ENCODE assay signal across 37 cellular contexts in the genomic region with DNA sequence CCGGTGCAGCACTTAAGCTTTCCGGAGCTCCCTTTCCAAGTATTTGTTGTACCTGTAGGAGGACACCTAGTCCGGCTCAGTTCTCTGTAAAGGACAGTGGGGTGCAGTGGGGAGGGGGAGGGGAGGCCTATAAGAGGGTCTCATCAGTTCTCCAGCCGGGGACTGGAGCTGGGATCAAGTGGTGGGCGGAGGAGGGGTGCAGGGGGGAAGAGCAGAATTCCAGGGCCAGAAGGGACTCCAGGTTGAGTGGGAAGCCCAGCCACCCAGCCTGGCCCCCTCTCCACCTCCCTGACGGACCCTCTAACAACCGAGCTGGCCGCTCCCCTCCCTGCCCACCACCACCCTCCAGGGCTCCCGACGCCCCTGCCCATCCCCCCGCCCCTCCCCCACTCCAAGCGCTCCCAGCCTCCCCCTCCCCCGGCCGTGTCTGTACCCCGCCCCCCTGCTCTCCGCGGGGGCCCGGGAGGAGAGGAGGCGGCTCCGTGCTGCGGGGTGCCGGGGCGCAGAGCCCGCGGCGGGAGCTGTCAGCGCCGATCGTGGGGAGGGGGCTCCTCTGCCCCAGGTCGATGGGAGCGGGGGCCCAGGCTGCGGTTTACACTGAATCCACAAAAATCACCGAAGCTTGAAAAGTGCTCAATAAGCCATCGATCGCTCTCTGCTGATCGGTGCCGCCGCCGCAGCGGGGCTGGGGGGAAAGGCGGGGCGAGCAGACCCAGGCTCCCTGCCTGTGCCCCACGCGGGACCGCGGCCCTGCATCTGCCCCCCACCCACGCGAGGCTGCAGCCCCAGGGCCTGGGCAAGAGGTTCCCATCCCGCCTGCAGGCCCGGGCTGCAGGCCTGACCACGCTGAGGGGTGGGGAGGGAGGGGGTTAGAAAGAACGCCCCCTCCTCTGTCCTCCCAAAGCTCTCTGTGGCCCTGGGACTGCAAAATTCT. TPM values are rescaled to one million over a fixed set of nuclear protein-coding genes. Genes with fewer than 3 reads are reported as not detected.
DNase-seq lines count a peak whose midpoint lies in the region; ATAC-seq and TF ChIP-seq lines count a peak whose summit lies in the region.
"Had no signal": no experiment of that assay in that cellular context is flagged by ENCODE, and none has a peak within 500 bp of the region (broad histone marks: within the 10 kb centered on the region; RNA-seq: fewer than 3 reads in every experiment).

No MANE protein-coding gene starts in this region.

- DNase-seq in cardiac muscle cell (ENCODE audit: low read depth in 1 of 2, low spot score in 1 of 2) (no peak), left cardiac atrium (no peak), CD1c-positive myeloid dendritic cell (ENCODE audit: extremely low spot score) (no peak), MM.1S (no peak)
- no peak for DNase-seq in stimulated activated CD4-positive, alpha-beta T cell treated with anti-CD3 and anti-CD28 coated beads, Interleukin-2, amount 100 ng/mL, for 48 hours
- DNase-seq: activated B cell treated with CpG ODN at 0.5 μM for 24 hours; activated CD4-positive, alpha-beta T cell treated with anti-CD3 and anti-CD28 coated beads, Interleukin-2, amount 50 U/mL, for 1 hour; activated gamma-delta T cell treated with Interleukin-2 at 50 U/mL for 16 hours; activated naive CD8-positive, alpha-beta T cell treated with anti-CD3 and anti-CD28 coated beads, Interleukin-2, amount 50 U/mL, for 24 hours; activated T-cell treated with anti-CD3 and anti-CD28 coated beads, Interleukin-2, amount 50 U/mL, for 48 hours; AML-193; CD4-positive, alpha-beta T cell; effector memory CD8-positive, alpha-beta T cell; glutamatergic neuron; immature natural killer cell; IMR-90; left colon; NCI-H1048; NCI-H1694; NCI-H446 treated with DMSO at 0.1 percent for 48 hours; NCI-H774; nephron progenitor cell; right cardiac atrium; SJCRH30; stimulated activated CD4-positive, alpha-beta T cell treated with anti-CD3 and anti-CD28 coated beads, Interleukin-1b, Interleukin-23, amount 100 ng/mL, for 48 hours; stimulated activated naive CD8-positive, alpha-beta T cell treated with anti-CD3 and anti-CD28 coated beads, Interleukin-15, amount 100 ng/mL, for 72 hours; T-cell; uterus had no signal

- no peaks in the 10 kb centered on the region for H4K20me1 ChIP-seq in MM.1S (ENCODE audit: insufficient read depth, low read length)

- H3K9me3 ChIP-seq in cardiac muscle cell (ENCODE audit: low read depth) (no peaks in the 10 kb centered on the region), ectodermal cell (ENCODE audit: control insufficient read depth, low read length) (no peaks in the 10 kb centered on the region), iPS-20b (ENCODE audit: insufficient read depth, low read depth, low read length) (no peaks in the 10 kb centered on the region), MM.1S (replicated peaks; ENCODE audit: insufficient read depth, low read length) (no peaks in the 10 kb centered on the region)
- H3K9me3 ChIP-seq: SJCRH30, uterus had no signal

- no peak overlapping the region for H3K4me2 ChIP-seq in MM.1S (ENCODE audit: low read depth, low read length)

- H3K9ac ChIP-seq in iPS-20b (ENCODE audit: low read depth, low read length) (no peak overlapping the region), MM.1S (ENCODE audit: low read length) (no peak overlapping the region)
- H3K9ac ChIP-seq: parathyroid adenoma had no signal

- peak overlapping the region; percentile 32 for H3K4me3 ChIP-seq in cardiac muscle cell
- H3K4me3 ChIP-seq in ectodermal cell (ENCODE audit: insufficient read depth, low read depth, low read length) = peak overlapping the region; percentile 34
- H3K4me3 ChIP-seq in iPS-20b (ENCODE audit: low read length) = peak overlapping the region; percentile 54; the same call in 1 of the 2 replicates
- H3K4me3 ChIP-seq in MM.1S (ENCODE audit: low read length) = no peak overlapping the region
- H3K4me3 ChIP-seq: coronary artery, SJCRH30, uterus had no signal

- no peak overlapping the region for H2AFZ ChIP-seq in MM.1S (ENCODE audit: low read length)
- H2AFZ ChIP-seq: parathyroid adenoma had no signal

- no peaks in the 10 kb centered on the region for H3K4me1 ChIP-seq in cardiac muscle cell (ENCODE audit: low read depth)
- H3K4me1 ChIP-seq in ectodermal cell (ENCODE audit: control insufficient read depth, insufficient read depth, low read length) = no peaks in the 10 kb centered on the region
- H3K4me1 ChIP-seq in iPS-20b (ENCODE audit: insufficient read depth, low read length) = no peaks in the 10 kb centered on the region
- no peaks in the 10 kb centered on the region for H3K4me1 ChIP-seq in MM.1S (ENCODE audit: low read length)
- H3K4me1 ChIP-seq: parathyroid adenoma, SJCRH30, uterus had no signal

- WGBS in ectodermal cell, 2 experiments = 4 to 7% methylated on average over 47 to 49 of the region's 52 CpGs

- H3K79me2 ChIP-seq in MM.1S (ENCODE audit: low read length) = no peaks in the 10 kb centered on the region
- H3K79me2 ChIP-seq: parathyroid adenoma had no signal

- no peak for TF ChIP-seq CTCF in cardiac muscle cell (IDR thresholded peaks at IDR 0.05; ENCODE audit: low read depth, low read length)
- TF ChIP-seq CTCF in MM.1S (IDR thresholded peaks at IDR 0.05; ENCODE audit: low read length) = no peak

- no peak for ATAC-seq in left cardiac atrium
- ATAC-seq in GM18520 (IDR thresholded peaks at IDR 0.05; ENCODE audit: unreplicated experiment) = no peak
- ATAC-seq: activated naive CD8-positive, alpha-beta T cell treated with anti-CD3 and anti-CD28 coated beads, Interleukin-2, amount 50 U/mL, for 24 hours; effector memory CD8-positive, alpha-beta T cell; left colon; stimulated activated naive CD8-positive, alpha-beta T cell treated with anti-CD3 and anti-CD28 coated beads, Interleukin-15, amount 100 ng/mL, for 72 hours; T-cell had no signal

- intact Hi-C loops in left cardiac atrium (cut with DNase I) = no loop called here

- H3K27me3 ChIP-seq in cardiac muscle cell (peaks cover 45% of the 10 kb centered on the region), ectodermal cell (ENCODE audit: control insufficient read depth, insufficient read depth, low read length, poor library complexity, severe bottlenecking) (peaks cover 25% of the 10 kb centered on the region), iPS-20b (ENCODE audit: insufficient read depth, low read length) (peaks cover 54% of the 10 kb centered on the region), MM.1S (replicated peaks; ENCODE audit: insufficient read depth, low read length) (peaks cover 84% of the 10 kb centered on the region)

- H3K27ac ChIP-seq in cardiac muscle cell (no peak overlapping the region), ectodermal cell (ENCODE audit: insufficient read depth, low read depth, low read length, poor library complexity, severe bottlenecking) (no peak overlapping the region), iPS-20b (ENCODE audit: low read length) (no peak overlapping the region), MM.1S (ENCODE audit: low read length) (no peak overlapping the region)
- H3K27ac ChIP-seq: coronary artery, parathyroid adenoma, SJCRH30, uterus had no signal

- no peaks in the 10 kb centered on the region for H3K9me2 ChIP-seq in MM.1S (replicated peaks; ENCODE audit: insufficient read depth, low read length)

- H3K36me3 ChIP-seq in cardiac muscle cell (no peaks in the 10 kb centered on the region), ectodermal cell (ENCODE audit: control insufficient read depth, insufficient read depth, low read length) (no peaks in the 10 kb centered on the region), iPS-20b (ENCODE audit: insufficient read depth, low read depth, low read length) (no peaks in the 10 kb centered on the region), MM.1S (replicated peaks; ENCODE audit: insufficient read depth, low read length) (no peaks in the 10 kb centered on the region)
- H3K36me3 ChIP-seq: SJCRH30, uterus had no signal

- no peaks in the 10 kb centered on the region for H3F3A ChIP-seq in MM.1S (ENCODE audit: insufficient read depth, low read length)

RNA-seq across cellular contexts. Expression of gene ONECUT3, which starts 34.7 kb away (rescaled TPM):
- total RNA-seq in cardiac muscle cell (not detected in 2 replicates), left cardiac atrium (not detected)
- polyA plus RNA-seq in cardiac muscle cell = not detected in 2 replicates
- 0.06 TPM for polyA plus RNA-seq in ectodermal cell (2013, experiment 1 of 4)
- polyA plus RNA-seq in ectodermal cell (2013, experiment 2 of 4) = 0.09 TPM
- 0.16 TPM for polyA plus RNA-seq in ectodermal cell (2013, experiment 3 of 4)
- polyA plus RNA-seq in ectodermal cell (2013, experiment 4 of 4) = 0.28 TPM
- total RNA-seq: activated B cell treated with CpG ODN at 0.5 μM for 24 hours; astrocyte; cardiac septum; CD4-positive, alpha-beta T cell; Daoy; IMR-90; left colon; right cardiac atrium; RPMI7951; SJCRH30; uterus had no signal
- polyA plus RNA-seq: immature natural killer cell, IMR-90, right cardiac atrium had no signal
